ENCODE assay signal across 8 cellular contexts in genomic region chr12:2582631-2583616, GRCh38.
DNase-seq lines count a peak whose midpoint lies in the region; ATAC-seq, FAIRE-seq and TF ChIP-seq lines count a peak whose summit lies in the region.

No MANE protein-coding gene starts in this region.

- no peak overlapping the region for H2AK5ac ChIP-seq in neuronal stem cell (ENCODE audit: low read depth, low read length)

- no peak overlapping the region for H4K91ac ChIP-seq in neuronal stem cell (ENCODE audit: low read depth, low read length, poor library complexity)

- H3K4me2 ChIP-seq in neuronal stem cell (ENCODE audit: insufficient read depth, low read length, poor library complexity, severe bottlenecking) = peak overlapping the region; percentile 65

- H3K36me3 ChIP-seq in NT2/D1 (ENCODE audit: insufficient read depth, insufficient read length, low read length) = no peaks in the 10 kb centered on the region
- H3K36me3 ChIP-seq in neuronal stem cell (replicated peaks in 1 of 2; ENCODE audit: control insufficient read depth in 2 of 2, insufficient read depth in 2 of 2, low read length in 2 of 2) = no peaks in the 10 kb centered on the region

- TF ChIP-seq CTCF in foreskin keratinocyte (conservative IDR thresholded peaks at IDR 0.05) = peak; percentile 84

- peak; percentile 76 for ATAC-seq in foreskin keratinocyte
- ATAC-seq in GM18498 (IDR thresholded peaks at IDR 0.05; ENCODE audit: unreplicated experiment) = no peak

- intact Hi-C loops in activated T-helper 2 cell treated with anti-CD3 and anti-CD28 coated beads, Interferon-gamma antibody, Interleukin-2, Interleukin-4, amounts not matched to agents 10 μg/mL and 5 μg/mL and 100 μg/mL, durations not matched to agents 14 hours and 24 hours and 36 hours (cut with micrococcal nuclease) = loop anchor here (5.0 to 10.0 kb wide), 3 partner anchors 198 to 528 kb away; partner anchors contain the start of gene CACNA1C

- H3K36me3 Mint-ChIP-seq in activated T-helper 2 cell treated with anti-CD3 and anti-CD28 coated beads, Interferon-gamma antibody, Interleukin-2, Interleukin-4, amounts not matched to agents 10 μg/mL and 5 μg/mL and 100 μg/mL, durations not matched to agents 14 hours and 24 hours and 36 hours (ENCODE audit: low read depth) = no peaks in the 10 kb centered on the region

- no peak overlapping the region for H2BK120ac ChIP-seq in neuronal stem cell (ENCODE audit: low read depth, low read length)

- no peak overlapping the region for H3K27ac Mint-ChIP-seq in activated T-helper 2 cell treated with anti-CD3 and anti-CD28 coated beads, Interferon-gamma antibody, Interleukin-2, Interleukin-4, amounts not matched to agents 10 μg/mL and 5 μg/mL and 100 μg/mL, durations not matched to agents 14 hours and 24 hours and 36 hours

- H3K27me3 Mint-ChIP-seq in activated T-helper 2 cell treated with anti-CD3 and anti-CD28 coated beads, Interferon-gamma antibody, Interleukin-2, Interleukin-4, amounts not matched to agents 10 μg/mL and 5 μg/mL and 100 μg/mL, durations not matched to agents 14 hours and 24 hours and 36 hours (ENCODE audit: low read depth) = peaks cover 27% of the 10 kb centered on the region

- peaks cover 11% of the 10 kb centered on the region for H3K4me1 ChIP-seq in NT2/D1 (ENCODE audit: insufficient read depth, insufficient read length)
- H3K4me1 ChIP-seq in foreskin keratinocyte = no peaks in the 10 kb centered on the region
- H3K4me1 ChIP-seq in neuronal stem cell (ENCODE audit: control insufficient read depth in 2 of 2, insufficient read depth in 1 of 2, low read depth in 1 of 2, low read length in 2 of 2) = peaks cover 0 to 3% of the 10 kb centered on the region in 2 donors

- DNase-seq in Ammon's horn (ENCODE audit: low spot score) (peak; percentile 63), H4 (ENCODE audit: low spot score) (peak; percentile 46), NT2/D1 (ENCODE audit: low read depth, low spot score) (peak; percentile 76), foreskin keratinocyte (peak in 1 of 2 donors; percentile 0), neuronal stem cell (ENCODE audit: low spot score) (peak; percentile 60), urothelium cell line (ENCODE audit: low spot score) (peak; percentile 94)
- DNase-seq in activated T-helper 2 cell treated with anti-CD3 and anti-CD28 coated beads, Interferon-gamma antibody, Interleukin-2, Interleukin-4, amounts not matched to agents 10 μg/mL and 5 μg/mL and 100 μg/mL, durations not matched to agents 14 hours and 24 hours and 36 hours (ENCODE audit: low spot score) = peak; percentile 50

- H3K4me1 Mint-ChIP-seq in activated T-helper 2 cell treated with anti-CD3 and anti-CD28 coated beads, Interferon-gamma antibody, Interleukin-2, Interleukin-4, amounts not matched to agents 10 μg/mL and 5 μg/mL and 100 μg/mL, durations not matched to agents 14 hours and 24 hours and 36 hours (ENCODE audit: low read depth) = peaks cover 3% of the 10 kb centered on the region

- no CpG with 5 or more reads among the region's 48 CpGs for WGBS in neuronal stem cell (ENCODE audit: extremely low coverage in 2 of 2, insufficient read length in 2 of 2, insufficient replicate concordance in 1 of 2), 2 donors

- H3K27ac ChIP-seq in foreskin keratinocyte (no peak overlapping the region), neuronal stem cell (replicated peaks; ENCODE audit: low read length) (no peak overlapping the region)

- peak; percentile 98 for FAIRE-seq in urothelium cell line (lab: Jason Lieb, UNC)

- no peak overlapping the region for H2BK12ac ChIP-seq in neuronal stem cell (ENCODE audit: low read length)

- H3K14ac ChIP-seq in neuronal stem cell (ENCODE audit: low read length) = no peak overlapping the region

- H3K9me3 ChIP-seq in NT2/D1 (ENCODE audit: insufficient read depth, low read length) (no peaks in the 10 kb centered on the region), neuronal stem cell (replicated peaks in 1 of 2; ENCODE audit: control insufficient read depth in 2 of 2, insufficient read depth in 1 of 2, low read depth in 1 of 2, low read length in 2 of 2) (no peaks in the 10 kb centered on the region)

- no peak overlapping the region for H3K4ac ChIP-seq in neuronal stem cell (ENCODE audit: low read length)

- H2AFZ ChIP-seq in neuronal stem cell (ENCODE audit: low read length) = peak overlapping the region; percentile 66

- H3K9me3 Mint-ChIP-seq in activated T-helper 2 cell treated with anti-CD3 and anti-CD28 coated beads, Interferon-gamma antibody, Interleukin-2, Interleukin-4, amounts not matched to agents 10 μg/mL and 5 μg/mL and 100 μg/mL, durations not matched to agents 14 hours and 24 hours and 36 hours = no peaks in the 10 kb centered on the region

- H3K27me3 ChIP-seq in NT2/D1 (ENCODE audit: insufficient read depth, insufficient read length) (peaks cover 45% of the 10 kb centered on the region), foreskin keratinocyte (peaks cover 13% of the 10 kb centered on the region), neuronal stem cell (ENCODE audit: control insufficient read depth in 3 of 3, insufficient read depth in 3 of 3, low read depth in 1 of 3, low read length in 3 of 3) (peaks cover 0 to 54% (median 10%) of the 10 kb centered on the region in 3 experiments)

- H3K9ac ChIP-seq in NT2/D1 (ENCODE audit: insufficient read length, low read depth) (peak overlapping the region; percentile 62), neuronal stem cell (ENCODE audit: low read depth, low read length, poor library complexity) (peak overlapping the region; percentile 68)

- H2BK15ac ChIP-seq in neuronal stem cell (ENCODE audit: low read length) = no peak overlapping the region

- H3K23ac ChIP-seq in neuronal stem cell (ENCODE audit: low read depth, low read length, poor library complexity) = no peak overlapping the region

- H3K4me3 Mint-ChIP-seq in activated T-helper 2 cell treated with anti-CD3 and anti-CD28 coated beads, Interferon-gamma antibody, Interleukin-2, Interleukin-4, amounts not matched to agents 10 μg/mL and 5 μg/mL and 100 μg/mL, durations not matched to agents 14 hours and 24 hours and 36 hours (ENCODE audit: low read depth) = no peak overlapping the region

- no peaks in the 10 kb centered on the region for H3K79me1 ChIP-seq in neuronal stem cell (ENCODE audit: low read depth, low read length)

- no peak overlapping the region for H4K8ac ChIP-seq in neuronal stem cell (ENCODE audit: low read depth, low read length)

- H2BK5ac ChIP-seq in neuronal stem cell (ENCODE audit: low read length) = no peak overlapping the region

- peak overlapping the region; percentile 33 for H3K18ac ChIP-seq in neuronal stem cell (ENCODE audit: low read length)

- H3K4me3 ChIP-seq in NT2/D1 (ENCODE audit: insufficient read length, low read depth) = peak overlapping the region; percentile 9
- peak overlapping the region in 1 of 2 donors; percentile 63 for H3K4me3 ChIP-seq in neuronal stem cell (ENCODE audit: low read length in 2 of 2)
